10 cellular contexts compared by ENCODE assay signal in genomic region chr17:63440127-63440769, GRCh38. TPM values are rescaled to one million over a fixed set of nuclear protein-coding genes. Genes with fewer than 3 reads are reported as not detected.
DNase-seq lines count a peak whose midpoint lies in the region; ATAC-seq and TF ChIP-seq lines count a peak whose summit lies in the region.
"Had no signal": no experiment of that assay in that cellular context is flagged by ENCODE, and none has a peak within 500 bp of the region (broad histone marks: within the 10 kb centered on the region; RNA-seq: fewer than 3 reads in every experiment).

No MANE protein-coding gene starts in this region.

- 91% methylated on average over 18 of the region's 22 CpGs for WGBS in mammary epithelial cell (ENCODE audit: low coverage, missing lambda C conversion rate)

- H3K27me3 Mint-ChIP-seq in MCF 10A (ENCODE audit: insufficient read depth, unreplicated experiment), result no peaks in the 10 kb centered on the region
- H3K27me3 Mint-ChIP-seq in memory B cell, result no peaks in the 10 kb centered on the region

- H3K4me1 Mint-ChIP-seq in MCF 10A (ENCODE audit: insufficient read depth, unreplicated experiment) (peaks cover 31% of the 10 kb centered on the region), memory B cell (peaks cover 12% of the 10 kb centered on the region)

- H3K27ac ChIP-seq in mammary epithelial cell (ENCODE audit: insufficient read depth, low read depth, low read length) (no peak overlapping the region), upper lobe of right lung (peak overlapping the region; percentile 63)

- H3K9me3 ChIP-seq in mammary epithelial cell (replicated peaks; ENCODE audit: insufficient read depth, low read length), result no peaks in the 10 kb centered on the region
- H3K9me3 ChIP-seq in upper lobe of right lung, result no peaks in the 10 kb centered on the region

- H3K9me3 Mint-ChIP-seq in MCF 10A (ENCODE audit: unreplicated experiment), result no peaks in the 10 kb centered on the region
- no peaks in the 10 kb centered on the region for H3K9me3 Mint-ChIP-seq in memory B cell

- H3K4me3 Mint-ChIP-seq in MCF 10A (ENCODE audit: unreplicated experiment) (no peak overlapping the region), memory B cell (peak overlapping the region; percentile 33)

- H4K20me1 ChIP-seq in mammary epithelial cell (ENCODE audit: insufficient read depth, low read length), result no peaks in the 10 kb centered on the region

- no peak overlapping the region for H3K4me2 ChIP-seq in mammary epithelial cell (ENCODE audit: insufficient read depth, low read depth, low read length)

- TF ChIP-seq POLR2A in erythroblast (IDR thresholded peaks at IDR 0.05; ENCODE audit: low read length), result no peak

- DNase-seq in MCF 10A (ENCODE audit: unreplicated experiment) (no peak), mammary epithelial cell (no peak), astrocyte of the spinal cord (ENCODE audit: low read depth, low spot score) (no peak), memory B cell (ENCODE audit: low spot score in 2 of 2) (no peak), upper lobe of right lung (no peak), erythroblast (lab: John Stamatoyannopoulos, UW) (no peak), COR-L47 (lab: John Stamatoyannopoulos, UW) (no peak), NCI-H2081 treated with DMSO at 0.1 percent for 48 hours (lab: John Stamatoyannopoulos, UW) (no peak)
- DNase-seq: C1 segment of cervical spinal cord, NCI-H774 had no signal

- no peaks in the 10 kb centered on the region for H3K27me3 ChIP-seq in mammary epithelial cell (ENCODE audit: insufficient read depth, low read length)
- no peaks in the 10 kb centered on the region for H3K27me3 ChIP-seq in upper lobe of right lung

- no peaks in the 10 kb centered on the region for H3K36me3 ChIP-seq in mammary epithelial cell (ENCODE audit: insufficient read depth, low read length)
- no peaks in the 10 kb centered on the region for H3K36me3 ChIP-seq in upper lobe of right lung

- H3K4me3 ChIP-seq in mammary epithelial cell (replicated peaks in 1 of 3; ENCODE audit: insufficient read depth in 1 of 3, low read depth in 2 of 3, low read length in 3 of 3) (no peak overlapping the region), astrocyte of the spinal cord (ENCODE audit: low read depth, low read length) (no peak overlapping the region), upper lobe of right lung (no peak overlapping the region)

- peaks cover 9% of the 10 kb centered on the region for H3K36me3 Mint-ChIP-seq in MCF 10A (ENCODE audit: insufficient read depth, unreplicated experiment)
- H3K36me3 Mint-ChIP-seq in memory B cell, result no peaks in the 10 kb centered on the region

- peaks cover 23% of the 10 kb centered on the region for H3K79me2 ChIP-seq in mammary epithelial cell (ENCODE audit: insufficient read depth, low read length)

- in situ Hi-C loops in mammary epithelial cell (cut with MboI; ENCODE audit: low sequenced_read_pairs in 2 of 2), result no loop called here
- in situ Hi-C loops in astrocyte of the spinal cord (cut with HindIII; ENCODE audit: low sequenced_read_pairs), result no loop called here

- POLR2A ChIA-PET in MCF 10A (lab: Yijun Ruan, JAX), result no interaction called here

- intact Hi-C loops in MCF 10A (cut with micrococcal nuclease) (no loop called here), mammary epithelial cell (cut with micrococcal nuclease) (no loop called here), upper lobe of right lung (cut with DNase I) (loop anchor here (5.0 kb wide), 1 partner anchor 37 kb away; the partner anchor contains the start of gene ACE)

- CTCF ChIA-PET in MCF 10A (lab: Yijun Ruan, JAX), result interaction anchor here (0.7 to 18.1 kb wide), 4 partner anchors 12 to 172 kb away, joined by 3 to 216 read pairs (median 7); partner anchors contain the start of gene ACE
- CTCF ChIA-PET in mammary epithelial cell (lab: Charles Lee; ENCODE audit: low non-redundant PET), result no interaction called here

- TF ChIP-seq CTCF in MCF 10A (IDR thresholded peaks at IDR 0.05; ENCODE audit: unreplicated experiment), result no peak
- no peak for TF ChIP-seq CTCF in mammary epithelial cell (conservative IDR thresholded peaks at IDR 0.05 in 1 of 2, IDR thresholded peaks at IDR 0.05 in 1 of 2; ENCODE audit: extremely low read depth in 1 of 2, insufficient read depth in 1 of 2, low read depth in 1 of 2, low read length in 2 of 2)
- peak; percentile 3 for TF ChIP-seq CTCF in astrocyte of the spinal cord (IDR thresholded peaks at IDR 0.05; ENCODE audit: low read depth, low read length)
- TF ChIP-seq CTCF in upper lobe of right lung (IDR thresholded peaks at IDR 0.05), result no peak

- no peak overlapping the region for H3K9ac ChIP-seq in mammary epithelial cell (ENCODE audit: insufficient read depth, low read length)

- BruUV-seq in MCF 10A (replicated peaks; lab: Mats Ljungman, UMichigan), result no TSS peak
- no TSS peak for BruUV-seq in mammary epithelial cell (replicated peaks; lab: Mats Ljungman, UMichigan)

- H3K27ac Mint-ChIP-seq in MCF 10A (ENCODE audit: low read depth, unreplicated experiment) (peak overlapping the region; percentile 37), memory B cell (peak overlapping the region; percentile 73)

- no peak overlapping the region for H2AFZ ChIP-seq in mammary epithelial cell (ENCODE audit: low read depth, low read length)

- H3K4me1 ChIP-seq in mammary epithelial cell (ENCODE audit: insufficient read depth, low read length) (peaks cover 10% of the 10 kb centered on the region), upper lobe of right lung (peaks cover 35% of the 10 kb centered on the region)

- dilution Hi-C loops in mammary epithelial cell (cut with HindIII; ENCODE audit: low sequenced_read_pairs), result loop anchor here (25.0 kb wide), 1 partner anchor 172 kb away; the partner anchor contains the start of genes MAP3K3 and TACO1

- no peak for ATAC-seq in memory B cell (ENCODE audit: low read depth)
- ATAC-seq in upper lobe of right lung, result no peak

RNA-seq across cellular contexts. Expression of gene CYB561, which starts 5.9 kb away (rescaled TPM):
- total RNA-seq in MCF 10A (2022) (57.2 and 62.0 TPM in 2 replicates), mammary epithelial cell (10 to 100 TPM; 26.6 to 35.8 TPM), upper lobe of right lung (55.5 TPM)
- 26.5 TPM for polyA plus RNA-seq in mammary epithelial cell
- polyA minus RNA-seq in mammary epithelial cell, result 59.4 TPM

RNA-seq across cellular contexts. Expression of gene ACE, which starts 36.6 kb away (rescaled TPM):
- total RNA-seq in MCF 10A (2022) (0.30 and 0.39 TPM in 2 replicates), mammary epithelial cell (1 to 10 TPM in 1 of 2 donors, not detected in 1; 3.0 TPM), upper lobe of right lung (64.1 TPM)
- polyA plus RNA-seq in mammary epithelial cell, result 0.19 TPM
- not detected for polyA minus RNA-seq in mammary epithelial cell

Comparison
In these comparisons a context has a peak if more than half of its experiments do, and no peak if none do; other contexts are left out.
1. RNA of gene ACE, which starts 36.6 kb away (total RNA-seq): 64.1 TPM in upper lobe of right lung (single experiment); 3.0 TPM in mammary epithelial cell and 0.30 to 0.39 TPM in MCF 10A; every median in the first group is over 10 times any median in the second.